8 cellular contexts compared by ENCODE assay signal in genomic region chr17:80034977-80035686, GRCh38. TPM values are rescaled to one million over a fixed set of nuclear protein-coding genes. Genes with fewer than 3 reads are reported as not detected.
DNase-seq lines count a peak whose midpoint lies in the region; ATAC-seq and TF ChIP-seq lines count a peak whose summit lies in the region.

No MANE protein-coding gene starts in this region.

- intact Hi-C loops in activated T-helper 1 cell treated with anti-CD3 and anti-CD28 coated beads, Interleukin-12 subunit alpha, Interleukin-12 subunit beta, Interleukin-2, Interleukin-4 antibody, amounts not matched to agents 30 ng/mL and 10 ng/mL and 1 ng/mL, durations not matched to agents 14 hours and 24 hours and 36 hours (cut with micrococcal nuclease): loop anchor here (1.0 kb wide), 1 partner anchor 27 kb away; no protein-coding TSS in a partner anchor

- peak; percentile 25 for ATAC-seq in foreskin keratinocyte
- ATAC-seq in GM18861 (IDR thresholded peaks at IDR 0.05; ENCODE audit: unreplicated experiment): no peak

- no peaks in the 10 kb centered on the region for H3K36me3 ChIP-seq in MG63
- H3K36me3 ChIP-seq in parathyroid adenoma (ENCODE audit: control insufficient read depth, insufficient read depth, low read length): no peaks in the 10 kb centered on the region

- H3K9me3 ChIP-seq in MG63 (no peaks in the 10 kb centered on the region), parathyroid adenoma (ENCODE audit: control insufficient read depth, low read length) (no peaks in the 10 kb centered on the region)

- H2AFZ ChIP-seq in parathyroid adenoma: peak overlapping the region; percentile 70

- H3K27me3 ChIP-seq in MG63: no peaks in the 10 kb centered on the region
- H3K27me3 ChIP-seq in foreskin keratinocyte: no peaks in the 10 kb centered on the region
- H3K27me3 ChIP-seq in parathyroid adenoma (ENCODE audit: control insufficient read depth, insufficient read depth, low read length): no peaks in the 10 kb centered on the region

- H3K4me3 Mint-ChIP-seq in activated T-helper 1 cell treated with anti-CD3 and anti-CD28 coated beads, Interleukin-12 subunit alpha, Interleukin-12 subunit beta, Interleukin-2, Interleukin-4 antibody, amounts not matched to agents 30 ng/mL and 10 ng/mL and 1 ng/mL, durations not matched to agents 14 hours and 24 hours and 36 hours: peak overlapping the region; percentile 86

- peaks cover 50% of the 10 kb centered on the region for H3K27me3 Mint-ChIP-seq in activated T-helper 1 cell treated with anti-CD3 and anti-CD28 coated beads, Interleukin-12 subunit alpha, Interleukin-12 subunit beta, Interleukin-2, Interleukin-4 antibody, amounts not matched to agents 30 ng/mL and 10 ng/mL and 1 ng/mL, durations not matched to agents 14 hours and 24 hours and 36 hours (ENCODE audit: insufficient read depth)

- H3K79me2 ChIP-seq in parathyroid adenoma: peaks cover 6% of the 10 kb centered on the region

- H3K4me2 ChIP-seq in parathyroid adenoma (ENCODE audit: low read length): peak overlapping the region; percentile 76

- DNase-seq in NCI-H146 (lab: John Stamatoyannopoulos, UW): peak; percentile 17
- DNase-seq in NCI-H146 treated with DMSO at 0.1 percent for 48 hours (lab: John Stamatoyannopoulos, UW; ENCODE audit: unreplicated experiment): no peak
- peak; percentile 33 for DNase-seq in MG63
- peak; percentile 17 for DNase-seq in activated T-helper 1 cell treated with anti-CD3 and anti-CD28 coated beads, Interleukin-12 subunit alpha, Interleukin-12 subunit beta, Interleukin-2, Interleukin-4 antibody, amounts not matched to agents 30 ng/mL and 10 ng/mL and 1 ng/mL, durations not matched to agents 14 hours and 24 hours and 36 hours (ENCODE audit: low spot score)
- DNase-seq in foreskin keratinocyte: peak in 1 of 2 donors; percentile 25
- no peak for DNase-seq in T1000 (lab: John Stamatoyannopoulos, UW)

- H3K4me3 ChIP-seq in MG63: peak overlapping the region; percentile 80
- peak overlapping the region; percentile 62 for H3K4me3 ChIP-seq in parathyroid adenoma (ENCODE audit: low read depth, low read length)

- H3K4me1 Mint-ChIP-seq in activated T-helper 1 cell treated with anti-CD3 and anti-CD28 coated beads, Interleukin-12 subunit alpha, Interleukin-12 subunit beta, Interleukin-2, Interleukin-4 antibody, amounts not matched to agents 30 ng/mL and 10 ng/mL and 1 ng/mL, durations not matched to agents 14 hours and 24 hours and 36 hours (ENCODE audit: low read depth): peaks cover 5% of the 10 kb centered on the region

- no peak overlapping the region for H3K9ac ChIP-seq in parathyroid adenoma

- peak overlapping the region; percentile 72 for H3K27ac Mint-ChIP-seq in activated T-helper 1 cell treated with anti-CD3 and anti-CD28 coated beads, Interleukin-12 subunit alpha, Interleukin-12 subunit beta, Interleukin-2, Interleukin-4 antibody, amounts not matched to agents 30 ng/mL and 10 ng/mL and 1 ng/mL, durations not matched to agents 14 hours and 24 hours and 36 hours

- H3K4me1 ChIP-seq in foreskin keratinocyte (no peaks in the 10 kb centered on the region), parathyroid adenoma (peaks cover 5% of the 10 kb centered on the region)

- TF ChIP-seq CTCF in foreskin keratinocyte (conservative IDR thresholded peaks at IDR 0.05) (no peak), parathyroid adenoma (IDR thresholded peaks at IDR 0.05) (no peak)

- H3K36me3 Mint-ChIP-seq in activated T-helper 1 cell treated with anti-CD3 and anti-CD28 coated beads, Interleukin-12 subunit alpha, Interleukin-12 subunit beta, Interleukin-2, Interleukin-4 antibody, amounts not matched to agents 30 ng/mL and 10 ng/mL and 1 ng/mL, durations not matched to agents 14 hours and 24 hours and 36 hours (ENCODE audit: low read depth): peaks cover 1% of the 10 kb centered on the region

- H3K9me3 Mint-ChIP-seq in activated T-helper 1 cell treated with anti-CD3 and anti-CD28 coated beads, Interleukin-12 subunit alpha, Interleukin-12 subunit beta, Interleukin-2, Interleukin-4 antibody, amounts not matched to agents 30 ng/mL and 10 ng/mL and 1 ng/mL, durations not matched to agents 14 hours and 24 hours and 36 hours: no peaks in the 10 kb centered on the region

- H3K27ac ChIP-seq in foreskin keratinocyte (no peak overlapping the region), parathyroid adenoma (peak overlapping the region; percentile 36)

RNA-seq across cellular contexts. Expression of gene TBC1D16, which starts 0.5 kb away (rescaled TPM):
- 15.0 and 23.6 TPM in 2 replicates for total RNA-seq in MG63 (2014; rRNA removed; shearing (Covaris generic); ENCODE audit: low replicate concordance)
- total RNA-seq in activated T-helper 1 cell treated with anti-CD3 and anti-CD28 coated beads, Interleukin-12 subunit alpha, Interleukin-12 subunit beta, Interleukin-2, Interleukin-4 antibody, amounts not matched to agents 30 ng/mL and 10 ng/mL and 1 ng/mL, durations not matched to agents 14 hours and 24 hours and 36 hours: 1.8 and 1.9 TPM in 2 replicates
- total RNA-seq in foreskin keratinocyte: 19.3 and 22.4 TPM in 2 replicates
- polyA plus RNA-seq in foreskin keratinocyte: 5.5 and 5.9 TPM in 2 replicates

RNA-seq across cellular contexts. Expression of gene CCDC40, which starts 1.3 kb away (rescaled TPM):
- total RNA-seq in MG63 (2014; rRNA removed; shearing (Covaris generic); ENCODE audit: low replicate concordance): 5.4 and 9.7 TPM in 2 replicates
- total RNA-seq in activated T-helper 1 cell treated with anti-CD3 and anti-CD28 coated beads, Interleukin-12 subunit alpha, Interleukin-12 subunit beta, Interleukin-2, Interleukin-4 antibody, amounts not matched to agents 30 ng/mL and 10 ng/mL and 1 ng/mL, durations not matched to agents 14 hours and 24 hours and 36 hours: 0.15 and 0.16 TPM in 2 replicates
- 1.3 and 2.1 TPM in 2 replicates for total RNA-seq in foreskin keratinocyte
- 0.52 and 1.0 TPM in 2 replicates for polyA plus RNA-seq in foreskin keratinocyte

Comparison
In these comparisons a context has a peak if more than half of its experiments do, and no peak if none do; other contexts are left out.
1. DNase-seq: peak in NCI-H146 (single experiment), MG63 (single experiment) and activated T-helper 1 cell treated with anti-CD3 and anti-CD28 coated beads, Interleukin-12 subunit alpha, Interleukin-12 subunit beta, Interleukin-2, Interleukin-4 antibody, amounts not matched to agents 30 ng/mL and 10 ng/mL and 1 ng/mL, durations not matched to agents 14 hours and 24 hours and 36 hours (single experiment); none in NCI-H146 treated with DMSO at 0.1 percent for 48 hours (single experiment) and T1000 (single experiment).